Comparison of ENCODE assay signal across 9 cellular contexts in genomic region chr2:229713371-229714079, GRCh38. TPM values are rescaled to one million over a fixed set of nuclear protein-coding genes. Genes with fewer than 3 reads are reported as not detected.
DNase-seq lines count a peak whose midpoint lies in the region; TF ChIP-seq lines count a peak whose summit lies in the region.
"Had no signal": no experiment of that assay in that cellular context is flagged by ENCODE, and none has a peak within 500 bp of the region (broad histone marks: within the 10 kb centered on the region; RNA-seq: fewer than 3 reads in every experiment).

No MANE protein-coding gene starts in this region.

- H3K4me3 ChIP-seq in HEK293 (ENCODE audit: low read depth, low read length) (peak overlapping the region; percentile 45), ectodermal cell (ENCODE audit: insufficient read depth, low read depth, low read length) (peak overlapping the region; percentile 57)

- H3K4me1 ChIP-seq in HEK293 (ENCODE audit: control insufficient read depth, insufficient read depth, low read length) (peaks cover 3% of the 10 kb centered on the region; the same call in 1 of the 2 replicates), ectodermal cell (ENCODE audit: control insufficient read depth, insufficient read depth, low read length) (no peaks in the 10 kb centered on the region)

- H3K27ac ChIP-seq in HEK293 (ENCODE audit: extremely low read depth, low read depth, low read length) (no peak overlapping the region), RWPE1 (no peak overlapping the region), ectodermal cell (ENCODE audit: insufficient read depth, low read depth, low read length, poor library complexity, severe bottlenecking) (no peak overlapping the region)
- H3K27ac ChIP-seq: neutrophil had no signal

- H3K36me3 ChIP-seq in HEK293 (ENCODE audit: control insufficient read depth in 2 of 2, insufficient read depth in 1 of 2, low read length in 2 of 2) (no peaks in the 10 kb centered on the region), ectodermal cell (ENCODE audit: control insufficient read depth, insufficient read depth, low read length) (no peaks in the 10 kb centered on the region)
- H3K36me3 ChIP-seq: neutrophil had no signal

- POLR2A ChIA-PET in HEK293 (lab: Yijun Ruan, JAX) (no interaction called here), RWPE1 (lab: Yijun Ruan, JAX; ENCODE audit: low non-redundant PET) (no interaction called here)

- H3K27me3 ChIP-seq in ectodermal cell (ENCODE audit: control insufficient read depth, insufficient read depth, low read length, poor library complexity, severe bottlenecking), result peaks cover 73% of the 10 kb centered on the region

- peak; percentile 74; the same call in 1 of the 2 replicates for TF ChIP-seq CTCF in HEK293 (tag by site-specific recombination; IDR thresholded peaks at IDR 0.05)
- TF ChIP-seq CTCF in RWPE1 (conservative IDR thresholded peaks at IDR 0.05; ENCODE audit: low read depth), result 0 out of 2 replicates have a peak, but pooled peaks have one; percentile 9

- H3K9me3 ChIP-seq in HEK293 (ENCODE audit: control insufficient read depth, insufficient read depth, low read depth, low read length) (no peaks in the 10 kb centered on the region), ectodermal cell (ENCODE audit: control insufficient read depth, low read length) (no peaks in the 10 kb centered on the region)
- H3K9me3 ChIP-seq: neutrophil had no signal

- WGBS in ectodermal cell, 2 experiments, result 1 to 2% methylated on average over 61 of the region's 61 CpGs

- intact Hi-C loops in posterior vena cava (cut with DNase I), result no loop called here

- CTCF ChIA-PET in HEK293 (lab: Yijun Ruan, JAX), result interaction anchor here (0.6 to 2.8 kb wide), 3 partner anchors 13 to 453 kb away, joined by 4 to 15 read pairs (median 6); no protein-coding TSS in a partner anchor
- CTCF ChIA-PET in RWPE1 (lab: Yijun Ruan, JAX), result interaction anchor here (0.5 kb wide), 1 partner anchor 275 kb away, joined by 5 read pairs; no protein-coding TSS in a partner anchor

- DNase-seq in DMS79 treated with DMSO at 0.1 percent for 48 hours (lab: John Stamatoyannopoulos, UW) (peak; percentile 66), RWPE1 (ENCODE audit: low spot score) (peak; percentile 26), midbrain (lab: John Stamatoyannopoulos, UW) (peak; percentile 77), posterior vena cava (ENCODE audit: low spot score) (no peak), GM19238 (ENCODE audit: insufficient read length, low spot score) (no peak), NOMO-1 treated with dmso at 0.1 percent for 144 hours (lab: John Stamatoyannopoulos, UW; ENCODE audit: unreplicated experiment) (no peak)

TF ChIP-seq in HEK293, 187 proteins besides CTCF, POLR2A, EP300 and RAD21 (continues in another document):
- TF ChIP-seq BCL11A (tag by site-specific recombination; IDR thresholded peaks at IDR 0.05; ENCODE audit: low read depth) (no peak), KLF1 (tag by site-specific recombination; IDR thresholded peaks at IDR 0.05) (0 out of 2 replicates have a peak, but pooled peaks have one; percentile 33), ZNF837 (tag by site-specific recombination; IDR thresholded peaks at IDR 0.05) (no peak), ZNF501 (tag by site-specific recombination; IDR thresholded peaks at IDR 0.05) (no peak), PRDM10 (tag by site-specific recombination; IDR thresholded peaks at IDR 0.05) (peak; percentile 55; the same call in 1 of the 2 replicates), GLIS2 (tag by site-specific recombination; IDR thresholded peaks at IDR 0.05) (peak; percentile 93), SP2 (tag by site-specific recombination; IDR thresholded peaks at IDR 0.05) (peak; percentile 44), KLF10 (tag by site-specific recombination; IDR thresholded peaks at IDR 0.05) (peak; percentile 89), ZXDB (tag by site-specific recombination; IDR thresholded peaks at IDR 0.05) (no peak), ZNF777 (tag by site-specific recombination; IDR thresholded peaks at IDR 0.05; ENCODE audit: borderline replicate concordance) (0 out of 2 replicates have a peak, but pooled peaks have one; percentile 29), ZNF776 (tag by site-specific recombination; IDR thresholded peaks at IDR 0.05; ENCODE audit: borderline replicate concordance) (no peak), OSR2 (tag by site-specific recombination; IDR thresholded peaks at IDR 0.05) (no peak), ZFHX2 (tag by site-specific recombination; conservative IDR thresholded peaks at IDR 0.05) (peak; percentile 54; the same call in 1 of the 2 replicates), ZBTB6 (tag by site-specific recombination; IDR thresholded peaks at IDR 0.05) (no peak), ZBTB48 (tag by site-specific recombination; IDR thresholded peaks at IDR 0.05) (no peak), ZIC2 (tag by site-specific recombination; IDR thresholded peaks at IDR 0.05) (peak; percentile 36; the same call in 1 of the 2 replicates), ZNF692 (tag by site-specific recombination; IDR thresholded peaks at IDR 0.05) (peak; percentile 85), ZBTB8A (tag by site-specific recombination; IDR thresholded peaks at IDR 0.05) (peak; percentile 67; the same call in 1 of the 2 replicates), GLIS1 (tag by site-specific recombination; IDR thresholded peaks at IDR 0.05) (peak; percentile 30; the same call in 1 of the 2 replicates)
- TF ChIP-seq, protein P1, sequence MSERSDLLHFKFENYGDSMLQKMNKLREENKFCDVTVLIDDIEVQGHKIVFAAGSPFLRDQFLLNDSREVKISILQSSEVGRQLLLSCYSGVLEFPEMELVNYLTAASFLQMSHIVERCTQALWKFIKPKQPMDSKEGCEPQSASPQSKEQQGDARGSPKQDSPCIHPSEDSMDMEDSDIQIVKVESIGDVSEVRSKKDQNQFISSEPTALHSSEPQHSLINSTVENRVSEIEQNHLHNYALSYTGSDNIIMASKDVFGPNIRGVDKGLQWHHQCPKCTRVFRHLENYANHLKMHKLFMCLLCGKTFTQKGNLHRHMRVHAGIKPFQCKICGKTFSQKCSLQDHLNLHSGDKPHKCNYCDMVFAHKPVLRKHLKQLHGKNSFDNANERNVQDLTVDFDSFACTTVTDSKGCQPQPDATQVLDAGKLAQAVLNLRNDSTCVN (tag by site-specific recombination; optimal IDR thresholded peaks at IDR 0.05), result peak; percentile 63

RNA-seq across cellular contexts. Expression of gene DNER, which starts 0.8 kb away (rescaled TPM):
- 7.8 TPM for polyA plus RNA-seq in ectodermal cell (2013, experiment 1 of 4)
- 5.1 TPM for polyA plus RNA-seq in ectodermal cell (2013, experiment 2 of 4)
- polyA plus RNA-seq in ectodermal cell (2013, experiment 3 of 4), result 8.2 TPM
- polyA plus RNA-seq in ectodermal cell (2013, experiment 4 of 4), result 10.8 TPM
- total RNA-seq in posterior vena cava, result 1 to 10 TPM in 1 of 2 donors, under 1 TPM in 1; 0.67 to 1.1 TPM

Comparison
In these comparisons a context has a peak if more than half of its experiments do, and no peak if none do; other contexts are left out.
1. DNase-seq: peak in DMS79 treated with DMSO at 0.1 percent for 48 hours (single experiment), RWPE1 (single experiment) and midbrain (single experiment); none in posterior vena cava (single experiment), GM19238 (single experiment) and NOMO-1 treated with dmso at 0.1 percent for 144 hours (single experiment).